8 cellular contexts compared by ENCODE assay signal in the genomic region with DNA sequence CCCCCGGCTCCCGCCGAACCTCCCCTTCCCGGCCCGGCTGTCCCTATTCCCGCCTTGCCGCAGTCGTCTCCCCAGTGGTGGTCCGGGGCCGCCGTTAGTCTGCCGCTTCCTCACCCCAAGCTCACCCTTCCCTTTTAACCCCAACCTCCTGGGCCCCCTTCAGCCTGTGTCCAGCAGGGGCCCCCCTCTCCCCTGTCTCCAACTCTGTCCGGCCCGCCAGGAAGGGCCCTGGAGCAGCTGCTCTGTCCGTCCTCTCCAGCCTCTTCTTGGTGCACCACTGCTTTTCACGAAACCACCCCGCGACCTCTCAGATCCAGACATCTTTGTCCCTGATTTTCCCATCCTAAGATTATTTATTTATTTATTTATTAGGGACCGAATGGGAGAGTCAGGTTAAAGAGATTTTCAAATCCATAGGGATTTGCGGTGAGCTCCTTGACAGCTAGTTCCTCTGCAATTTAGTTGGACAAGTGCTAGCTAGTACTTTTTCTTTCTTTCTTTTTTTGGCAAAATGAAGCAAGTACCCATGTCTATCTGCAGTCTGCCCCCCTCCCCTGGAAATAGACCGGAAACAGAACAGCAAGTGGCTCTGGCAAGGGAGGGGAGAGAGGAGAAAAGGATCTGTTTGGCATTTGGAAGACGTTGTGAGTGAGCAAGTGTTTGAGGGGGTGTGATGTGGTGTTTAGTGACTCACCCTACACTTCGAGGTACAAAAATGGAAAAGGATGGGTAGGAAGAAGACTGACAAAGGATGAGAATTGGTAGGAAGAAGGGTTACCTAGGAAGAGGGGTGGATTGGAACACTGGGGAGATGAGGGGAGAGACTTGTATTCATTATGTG. TPM values are rescaled to one million over a fixed set of nuclear protein-coding genes. Genes with fewer than 3 reads are reported as not detected.
DNase-seq lines count a peak whose midpoint lies in the region; ATAC-seq and TF ChIP-seq lines count a peak whose summit lies in the region.

No MANE protein-coding gene starts in this region.

- peaks cover 0 to 3% (median 1%) of the 10 kb centered on the region in 3 donors for H3K27me3 Mint-ChIP-seq in CD14-positive monocyte (ENCODE audit: low read depth in 3 of 3)
- H3K27me3 Mint-ChIP-seq in activated naive CD8-positive, alpha-beta T cell treated with anti-CD3 and anti-CD28 coated beads, Interleukin-2, amount 10 ng/mL, durations not matched to agents 7 days and 5 days = no peaks in the 10 kb centered on the region

- no peak for DNase-seq in CD14-positive monocyte (ENCODE audit: low spot score)
- peak; percentile 66 to 83 for DNase-seq in NCI-H524 (lab: John Stamatoyannopoulos, UW)
- no peak for DNase-seq in activated naive CD8-positive, alpha-beta T cell treated with anti-CD3 and anti-CD28 coated beads, Interleukin-2, amount 10 ng/mL, durations not matched to agents 7 days and 5 days
- peak; percentile 71 for DNase-seq in Right ventricle myocardium superior
- no peak for DNase-seq in omental fat pad (ENCODE audit: low spot score)
- no peak for DNase-seq in stimulated activated naive CD4-positive, alpha-beta T cell treated with Interleukin-2 at 50 U/mL for 16 hours (lab: John Stamatoyannopoulos, UW)

- H3K27ac Mint-ChIP-seq in CD14-positive monocyte = peak overlapping the region; percentile 33 to 97 (median 63)
- H3K27ac Mint-ChIP-seq in activated naive CD8-positive, alpha-beta T cell treated with anti-CD3 and anti-CD28 coated beads, Interleukin-2, amount 10 ng/mL, durations not matched to agents 7 days and 5 days = peak overlapping the region; percentile 84

- no peaks in the 10 kb centered on the region for H3K9me3 Mint-ChIP-seq in CD14-positive monocyte
- H3K9me3 Mint-ChIP-seq in activated naive CD8-positive, alpha-beta T cell treated with anti-CD3 and anti-CD28 coated beads, Interleukin-2, amount 10 ng/mL, durations not matched to agents 7 days and 5 days = no peaks in the 10 kb centered on the region

- H3K4me3 Mint-ChIP-seq in CD14-positive monocyte = peak overlapping the region; percentile 93 to 97
- H3K4me3 Mint-ChIP-seq in activated naive CD8-positive, alpha-beta T cell treated with anti-CD3 and anti-CD28 coated beads, Interleukin-2, amount 10 ng/mL, durations not matched to agents 7 days and 5 days = peak overlapping the region; percentile 99

- TF ChIP-seq CTCF in CD14-positive monocyte (IDR thresholded peaks at IDR 0.05) = peak; percentile 23
- TF ChIP-seq CTCF in omental fat pad (IDR thresholded peaks at IDR 0.05) = no peak

- POLR2A ChIA-PET in activated naive CD8-positive, alpha-beta T cell treated with anti-CD3 and anti-CD28 coated beads, Interleukin-2, amount 10 ng/mL, durations not matched to agents 7 days and 5 days (lab: Charles Lee) = interaction anchor here (0.8 to 4.0 kb wide), 4 partner anchors 14 to 31 kb away, joined by 5 to 64 read pairs (median 6); a partner anchor contains a TSS

- ATAC-seq in GM18868 (IDR thresholded peaks at IDR 0.05; ENCODE audit: unreplicated experiment) = peak; percentile 31
- ATAC-seq in HG03097 (IDR thresholded peaks at IDR 0.05; ENCODE audit: low FRiP score, unreplicated experiment) = peak; percentile 39
- peak; percentile 46 for ATAC-seq in activated naive CD8-positive, alpha-beta T cell treated with anti-CD3 and anti-CD28 coated beads, Interleukin-2, amount 10 ng/mL, durations not matched to agents 7 days and 5 days (ENCODE audit: low read depth)
- ATAC-seq in Right ventricle myocardium superior (ENCODE audit: poor library complexity) = peak; percentile 76
- ATAC-seq in omental fat pad (ENCODE audit: low FRiP score) = peak; percentile 77

- peaks cover 37% of the 10 kb centered on the region for H3K4me1 Mint-ChIP-seq in CD14-positive monocyte
- peaks cover 36% of the 10 kb centered on the region for H3K4me1 Mint-ChIP-seq in activated naive CD8-positive, alpha-beta T cell treated with anti-CD3 and anti-CD28 coated beads, Interleukin-2, amount 10 ng/mL, durations not matched to agents 7 days and 5 days

- intact Hi-C loops in CD14-positive monocyte (cut with micrococcal nuclease) = loop anchor here (2.0 to 10.0 kb wide), 2 partner anchors 23 to 127 kb away; a partner anchor contains a TSS
- intact Hi-C loops in Right ventricle myocardium superior (cut with DNase I) = no loop called here

- H3K36me3 Mint-ChIP-seq in CD14-positive monocyte = peaks cover 15 to 21% of the 10 kb centered on the region in 2 donors
- H3K36me3 Mint-ChIP-seq in activated naive CD8-positive, alpha-beta T cell treated with anti-CD3 and anti-CD28 coated beads, Interleukin-2, amount 10 ng/mL, durations not matched to agents 7 days and 5 days = peaks cover 11% of the 10 kb centered on the region

RNA-seq across cellular contexts. Expression of a gene that starts 0.6 kb away (rescaled TPM):
- polyA plus RNA-seq in CD14-positive monocyte = 10 to 100 TPM; 14.0 to 16.7 TPM
- total RNA-seq in activated naive CD8-positive, alpha-beta T cell treated with anti-CD3 and anti-CD28 coated beads, Interleukin-2, amount 10 ng/mL, durations not matched to agents 7 days and 5 days = 10 to 100 TPM; 36.7 to 38.5 TPM
- 16.1 TPM for total RNA-seq in Right ventricle myocardium superior
- 10 to 100 TPM; 12.0 to 23.0 (median 18.0) TPM for total RNA-seq in omental fat pad

RNA-seq across cellular contexts. Expression of a gene that starts 0.8 kb away (rescaled TPM):
- polyA plus RNA-seq in CD14-positive monocyte = 10 to 100 TPM; 22.7 to 24.0 TPM
- total RNA-seq in activated naive CD8-positive, alpha-beta T cell treated with anti-CD3 and anti-CD28 coated beads, Interleukin-2, amount 10 ng/mL, durations not matched to agents 7 days and 5 days = 10 to 100 TPM; 17.3 to 17.7 TPM
- total RNA-seq in Right ventricle myocardium superior (16.3 TPM), omental fat pad (1 to 10 TPM; 6.9 to 8.2 (median 7.7) TPM)

RNA-seq across cellular contexts. Expression of a gene that starts 22.6 kb away (rescaled TPM):
- 10 to 100 TPM; 36.9 to 43.3 TPM for polyA plus RNA-seq in CD14-positive monocyte
- total RNA-seq in activated naive CD8-positive, alpha-beta T cell treated with anti-CD3 and anti-CD28 coated beads, Interleukin-2, amount 10 ng/mL, durations not matched to agents 7 days and 5 days = 10 to 100 TPM; 11.9 to 12.7 TPM
- 21.0 TPM for total RNA-seq in Right ventricle myocardium superior
- total RNA-seq in omental fat pad = 10 to 100 TPM in 2 of 4 donors, 1 to 10 TPM in 2; 5.7 to 18.5 (median 9.2) TPM

RNA-seq across cellular contexts. Expression of a gene that starts 23.0 kb away (rescaled TPM):
- 10 to 100 TPM; 22.5 to 22.6 TPM for polyA plus RNA-seq in CD14-positive monocyte
- 10 to 100 TPM; 31.6 TPM for total RNA-seq in activated naive CD8-positive, alpha-beta T cell treated with anti-CD3 and anti-CD28 coated beads, Interleukin-2, amount 10 ng/mL, durations not matched to agents 7 days and 5 days
- 55.9 TPM for total RNA-seq in Right ventricle myocardium superior
- 10 to 100 TPM; 18.0 to 29.6 (median 24.3) TPM for total RNA-seq in omental fat pad

Comparison
In these comparisons a context has a peak if more than half of its experiments do, and no peak if none do; other contexts are left out.
1. DNase-seq: peak in NCI-H524 (2 of 2) and Right ventricle myocardium superior (single experiment); none in CD14-positive monocyte (single experiment), activated naive CD8-positive, alpha-beta T cell treated with anti-CD3 and anti-CD28 coated beads, Interleukin-2, amount 10 ng/mL, durations not matched to agents 7 days and 5 days (single experiment), omental fat pad (single experiment) and stimulated activated naive CD4-positive, alpha-beta T cell treated with Interleukin-2 at 50 U/mL for 16 hours (single experiment).
2. Peak in every context shown above with its lines, with median percentiles within 50 percentile points of each other: ATAC-seq.